Comparison of ENCODE assay signal across 1 cellular context in genomic region chr4:65921180-65921579, GRCh38.
TF ChIP-seq lines count a peak whose summit lies in the region.

No MANE protein-coding gene starts in this region.

TF ChIP-seq in HepG2, 621 proteins besides CTCF, POLR2A, EP300 and RAD21 (continued from another document):
- TF ChIP-seq, protein P1, sequence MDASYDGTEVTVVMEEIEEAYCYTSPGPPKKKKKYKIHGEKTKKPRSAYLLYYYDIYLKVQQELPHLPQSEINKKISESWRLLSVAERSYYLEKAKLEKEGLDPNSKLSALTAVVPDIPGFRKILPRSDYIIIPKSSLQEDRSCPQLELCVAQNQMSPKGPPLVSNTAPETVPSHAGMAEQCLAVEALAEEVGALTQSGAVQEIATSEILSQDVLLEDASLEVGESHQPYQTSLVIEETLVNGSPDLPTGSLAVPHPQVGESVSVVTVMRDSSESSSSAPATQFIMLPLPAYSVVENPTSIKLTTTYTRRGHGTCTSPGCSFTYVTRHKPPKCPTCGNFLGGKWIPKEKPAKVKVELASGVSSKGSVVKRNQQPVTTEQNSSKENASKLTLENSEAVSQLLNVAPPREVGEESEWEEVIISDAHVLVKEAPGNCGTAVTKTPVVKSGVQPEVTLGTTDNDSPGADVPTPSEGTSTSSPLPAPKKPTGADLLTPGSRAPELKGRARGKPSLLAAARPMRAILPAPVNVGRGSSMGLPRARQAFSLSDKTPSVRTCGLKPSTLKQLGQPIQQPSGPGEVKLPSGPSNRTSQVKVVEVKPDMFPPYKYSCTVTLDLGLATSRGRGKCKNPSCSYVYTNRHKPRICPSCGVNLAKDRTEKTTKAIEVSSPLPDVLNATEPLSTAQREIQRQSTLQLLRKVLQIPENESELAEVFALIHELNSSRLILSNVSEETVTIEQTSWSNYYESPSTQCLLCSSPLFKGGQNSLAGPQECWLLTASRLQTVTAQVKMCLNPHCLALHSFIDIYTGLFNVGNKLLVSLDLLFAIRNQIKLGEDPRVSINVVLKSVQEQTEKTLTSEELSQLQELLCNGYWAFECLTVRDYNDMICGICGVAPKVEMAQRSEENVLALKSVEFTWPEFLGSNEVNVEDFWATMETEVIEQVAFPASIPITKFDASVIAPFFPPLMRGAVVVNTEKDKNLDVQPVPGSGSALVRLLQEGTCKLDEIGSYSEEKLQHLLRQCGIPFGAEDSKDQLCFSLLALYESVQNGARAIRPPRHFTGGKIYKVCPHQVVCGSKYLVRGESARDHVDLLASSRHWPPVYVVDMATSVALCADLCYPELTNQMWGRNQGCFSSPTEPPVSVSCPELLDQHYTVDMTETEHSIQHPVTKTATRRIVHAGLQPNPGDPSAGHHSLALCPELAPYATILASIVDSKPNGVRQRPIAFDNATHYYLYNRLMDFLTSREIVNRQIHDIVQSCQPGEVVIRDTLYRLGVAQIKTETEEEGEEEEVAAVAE (CRISPR knock-in tag; IDR thresholded peaks at IDR 0.05; ENCODE audit: borderline replicate concordance) = 0 out of 2 replicates have a peak, but pooled peaks have one; percentile 55
